ENCODE assay signal across 15 cellular contexts in genomic region chr5:68265347-68265746, GRCh38. TPM values are rescaled to one million over a fixed set of nuclear protein-coding genes. Genes with fewer than 3 reads are reported as not detected.
DNase-seq lines count a peak whose midpoint lies in the region; ATAC-seq and TF ChIP-seq lines count a peak whose summit lies in the region.
"Had no signal": no experiment of that assay in that cellular context is flagged by ENCODE, and none has a peak within 500 bp of the region (broad histone marks: within the 10 kb centered on the region; RNA-seq: fewer than 3 reads in every experiment).

No MANE protein-coding gene starts in this region.

- CTCF ChIA-PET in CD4-positive, alpha-beta T cell (lab: Charles Lee) = no interaction called here
- CTCF ChIA-PET in activated CD4-positive, alpha-beta memory T cell treated with anti-CD3 and anti-CD28 coated beads, Interleukin-2, amount 10 ng/mL, durations not matched to agents 7 days and 5 days (lab: Charles Lee) = no interaction called here

- no peak for ATAC-seq in CD4-positive, alpha-beta T cell (ENCODE audit: poor library complexity)
- peak; percentile 32 to 45 for ATAC-seq in left cardiac atrium
- ATAC-seq in psoas muscle = no peak
- no peak for ATAC-seq in GM18519 (IDR thresholded peaks at IDR 0.05; ENCODE audit: low FRiP score, unreplicated experiment)
- ATAC-seq: GM23338 had no signal

- H3K9me3 Mint-ChIP-seq in CD4-positive, alpha-beta T cell = no peaks in the 10 kb centered on the region
- H3K9me3 Mint-ChIP-seq in activated CD4-positive, alpha-beta memory T cell treated with anti-CD3 and anti-CD28 coated beads, Interleukin-2, amount 10 ng/mL, durations not matched to agents 7 days and 5 days = no peaks in the 10 kb centered on the region

- intact Hi-C loops in CD4-positive, alpha-beta T cell (cut with DNase I, micrococcal nuclease) = no loop called here
- intact Hi-C loops in left cardiac atrium (cut with DNase I) (no loop called here), psoas muscle (cut with DNase I) (no loop called here), posterior cingulate gyrus (cut with DNase I) (no loop called here)

- POLR2A ChIA-PET in CD4-positive, alpha-beta T cell (lab: Charles Lee) = interaction anchor here (2.6 kb wide), 1 partner anchor 50 kb away, joined by 10 read pairs; the partner anchor contains the start of gene PIK3R1
- POLR2A ChIA-PET in activated CD4-positive, alpha-beta memory T cell treated with anti-CD3 and anti-CD28 coated beads, Interleukin-2, amount 10 ng/mL, durations not matched to agents 7 days and 5 days (lab: Charles Lee) = interaction anchor here (8.4 kb wide), 1 partner anchor 50 kb away, joined by 50 read pairs; the partner anchor contains the start of gene PIK3R1

- H3K27me3 Mint-ChIP-seq in CD4-positive, alpha-beta T cell = no peaks in the 10 kb centered on the region
- H3K27me3 Mint-ChIP-seq in activated CD4-positive, alpha-beta memory T cell treated with anti-CD3 and anti-CD28 coated beads, Interleukin-2, amount 10 ng/mL, durations not matched to agents 7 days and 5 days = no peaks in the 10 kb centered on the region

- no peak overlapping the region for H3K27ac ChIP-seq in CD4-positive, alpha-beta T cell (ENCODE audit: low read depth, low read length)
- H3K27ac ChIP-seq in psoas muscle = peak overlapping the region; percentile 50

- H3K4me3 Mint-ChIP-seq in CD4-positive, alpha-beta T cell = peak overlapping the region; percentile 1
- H3K4me3 Mint-ChIP-seq in activated CD4-positive, alpha-beta memory T cell treated with anti-CD3 and anti-CD28 coated beads, Interleukin-2, amount 10 ng/mL, durations not matched to agents 7 days and 5 days = no peak overlapping the region
- H3K4me3 Mint-ChIP-seq: GM23338 had no signal

- no peak overlapping the region for H3K4me3 ChIP-seq in psoas muscle
- H3K4me3 ChIP-seq: GM23338 had no signal

- WGBS in psoas muscle, 3 donors = 36 to 38% (median 36%) methylated on average over 2 of the region's 2 CpGs

- peaks cover 5% of the 10 kb centered on the region for H3K36me3 Mint-ChIP-seq in CD4-positive, alpha-beta T cell (ENCODE audit: low read depth)
- H3K36me3 Mint-ChIP-seq in activated CD4-positive, alpha-beta memory T cell treated with anti-CD3 and anti-CD28 coated beads, Interleukin-2, amount 10 ng/mL, durations not matched to agents 7 days and 5 days (ENCODE audit: low read depth) = peaks cover 2% of the 10 kb centered on the region

- peak overlapping the region; percentile 84 for H3K27ac Mint-ChIP-seq in CD4-positive, alpha-beta T cell
- H3K27ac Mint-ChIP-seq in activated CD4-positive, alpha-beta memory T cell treated with anti-CD3 and anti-CD28 coated beads, Interleukin-2, amount 10 ng/mL, durations not matched to agents 7 days and 5 days = peak overlapping the region; percentile 22
- H3K27ac Mint-ChIP-seq: GM23338 had no signal

- peaks cover 87% of the 10 kb centered on the region for H3K4me1 ChIP-seq in psoas muscle

- no peaks in the 10 kb centered on the region for H3K36me3 ChIP-seq in psoas muscle (ENCODE audit: insufficient read depth in 1 of 2, low read depth in 1 of 2)

- TF ChIP-seq CTCF in CD4-positive, alpha-beta T cell (IDR thresholded peaks at IDR 0.05) = no peak
- TF ChIP-seq CTCF in psoas muscle (IDR thresholded peaks at IDR 0.05) = no peak

- peaks cover 93% of the 10 kb centered on the region for H3K4me1 Mint-ChIP-seq in CD4-positive, alpha-beta T cell (ENCODE audit: low read depth)
- peaks cover 66% of the 10 kb centered on the region for H3K4me1 Mint-ChIP-seq in activated CD4-positive, alpha-beta memory T cell treated with anti-CD3 and anti-CD28 coated beads, Interleukin-2, amount 10 ng/mL, durations not matched to agents 7 days and 5 days

- no peaks in the 10 kb centered on the region for H3K9me3 ChIP-seq in CD4-positive, alpha-beta T cell (ENCODE audit: control insufficient read depth, low read length)
- H3K9me3 ChIP-seq in psoas muscle = no peaks in the 10 kb centered on the region
- H3K9me3 ChIP-seq: Caco-2 had no signal

- DNase-seq in CD4-positive, alpha-beta T cell = no peak
- DNase-seq in activated CD4-positive, alpha-beta memory T cell treated with anti-CD3 and anti-CD28 coated beads, Interleukin-2, amount 10 ng/mL, durations not matched to agents 7 days and 5 days = no peak
- DNase-seq in left cardiac atrium (no peak), psoas muscle (no peak), globus pallidus (ENCODE audit: low spot score) (no peak), posterior cingulate gyrus (no peak)
- no peak for DNase-seq in central memory CD4-positive, alpha-beta T cell
- DNase-seq: activated CD8-positive, alpha-beta memory T cell treated with anti-CD3 and anti-CD28 coated beads for 24 hours; Caco-2; cerebellar nuclear complex; NCI-H1436 treated with DMSO at 0.1 percent for 48 hours; retina; SHP77 treated with DMSO at 0.1 percent for 48 hours had no signal

- H3K27me3 ChIP-seq in CD4-positive, alpha-beta T cell (ENCODE audit: control insufficient read depth, insufficient read depth, low read length) = no peaks in the 10 kb centered on the region
- no peaks in the 10 kb centered on the region for H3K27me3 ChIP-seq in psoas muscle (ENCODE audit: insufficient read depth in 3 of 3, low read length in 2 of 3)

RNA-seq across cellular contexts. Expression of gene PIK3R1, which starts 49.8 kb away (rescaled TPM):
- 100 to 1,000 TPM; 455 to 459 TPM for total RNA-seq in CD4-positive, alpha-beta T cell
- total RNA-seq in activated CD4-positive, alpha-beta memory T cell treated with anti-CD3 and anti-CD28 coated beads, Interleukin-2, amount 10 ng/mL, durations not matched to agents 7 days and 5 days = 10 to 100 TPM; 83.1 to 86.4 TPM
- 100 to 1,000 TPM in 1 of 2 donors, 10 to 100 TPM in 1; 61.8 to 127 TPM for total RNA-seq in left cardiac atrium
- total RNA-seq in psoas muscle = 100 to 1,000 TPM; 102 to 155 (median 140) TPM
- 10 to 100 TPM; 29.7 to 63.8 (median 30.7) TPM for polyA plus RNA-seq in psoas muscle

Comparison
In these comparisons a context has a peak if more than half of its experiments do, and no peak if none do; other contexts are left out.
1. ATAC-seq: peak in left cardiac atrium (2 of 2); none in CD4-positive, alpha-beta T cell (single experiment), psoas muscle (0 of 4) and GM18519 (single experiment).